ENCODE assay signal across 9 cellular contexts in the genomic region with DNA sequence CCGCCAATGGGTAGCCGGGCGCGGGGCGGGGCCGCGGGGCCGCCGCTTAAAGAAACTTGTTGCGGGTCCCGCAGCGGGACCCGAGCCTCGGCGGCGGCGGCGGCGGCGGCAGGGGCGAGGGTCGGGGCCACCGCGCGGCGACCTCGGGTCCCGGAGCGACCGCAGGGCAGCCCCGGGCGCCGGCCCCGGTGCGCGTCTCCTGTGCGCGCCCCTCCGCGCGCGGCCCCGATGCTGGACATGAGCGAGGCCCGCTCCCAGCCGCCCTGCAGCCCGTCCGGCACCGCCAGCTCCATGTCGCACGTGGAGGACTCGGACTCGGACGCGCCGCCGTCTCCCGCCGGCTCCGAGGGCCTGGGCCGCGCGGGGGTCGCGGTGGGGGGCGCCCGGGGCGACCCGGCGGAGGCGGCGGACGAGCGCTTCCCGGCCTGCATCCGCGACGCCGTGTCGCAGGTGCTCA. TPM values are rescaled to one million over a fixed set of nuclear protein-coding genes. Genes with fewer than 3 reads are reported as not detected.
DNase-seq lines count a peak whose midpoint lies in the region; ATAC-seq and TF ChIP-seq lines count a peak whose summit lies in the region.
"Had no signal": no experiment of that assay in that cellular context is flagged by ENCODE, and none has a peak within 500 bp of the region (broad histone marks: within the 10 kb centered on the region; RNA-seq: fewer than 3 reads in every experiment).

A gene (plus strand): TSS at position 76 of the 457 bp plus-strand sequence. CDS start 153 bp downstream, at position 229.

- no peaks in the 10 kb centered on the region for H3K27me3 ChIP-seq in CD4-positive, alpha-beta memory T cell (ENCODE audit: insufficient read depth, low read length)
- H3K27me3 ChIP-seq in PC-3 (ENCODE audit: low read length) (peaks cover 8% of the 10 kb centered on the region), esophagus muscularis mucosa (peaks cover 0 to 95% (median 24%) of the 10 kb centered on the region in 4 donors), ovary (peaks cover 16% of the 10 kb centered on the region)

- ATAC-seq in PC-3 (peak; percentile 20), HG03342 (IDR thresholded peaks at IDR 0.05; ENCODE audit: unreplicated experiment) (no peak)

- BruUV-seq in PC-3 (replicated peaks; lab: Mats Ljungman, UMichigan) = no TSS peak

- no peaks in the 10 kb centered on the region for H3K36me3 Mint-ChIP-seq in CD4-positive, alpha-beta memory T cell

- no peaks in the 10 kb centered on the region for H3F3A ChIP-seq in PC-3 (ENCODE audit: low read length, unreplicated experiment)

- no peaks in the 10 kb centered on the region for H3K79me2 ChIP-seq in PC-3 (ENCODE audit: low read length)

- H3K9me2 ChIP-seq in PC-3 (replicated peaks; ENCODE audit: low read length) = no peaks in the 10 kb centered on the region

- no peak for TF ChIP-seq CTCF in PC-3 (conservative IDR thresholded peaks at IDR 0.05; ENCODE audit: low read depth, low read length)
- no peak for TF ChIP-seq CTCF in esophagus muscularis mucosa (IDR thresholded peaks at IDR 0.05)
- TF ChIP-seq CTCF in ovary (IDR thresholded peaks at IDR 0.05) = no peak

- no peak within 1 kb of the TSS for H3K9ac ChIP-seq in PC-3 (ENCODE audit: low read length)

- CTCF ChIA-PET in CD4-positive, alpha-beta memory T cell (lab: Charles Lee; ENCODE audit: partially characterized antibody) = interaction anchor here (0.7 to 2.5 kb wide), 5 partner anchors 14 to 75 kb away, joined by 3 to 9 read pairs (median 4); no protein-coding TSS in a partner anchor
- CTCF ChIA-PET in PC-3 (lab: Charles Lee) = no interaction called here

- peak within 1 kb of the TSS in 1 of 2 donors; percentile 32 for H3K4me3 ChIP-seq in CD4-positive, alpha-beta memory T cell (ENCODE audit: low read length in 2 of 2)
- H3K4me3 ChIP-seq in PC-3 (ENCODE audit: low read length) = peak within 1 kb of the TSS; percentile 48; the same call in 1 of the 2 replicates
- H3K4me3 ChIP-seq in esophagus muscularis mucosa = peak within 1 kb of the TSS; percentile 58 to 67 (median 59)
- peak within 1 kb of the TSS; percentile 36 for H3K4me3 ChIP-seq in ovary

- H3K27me3 Mint-ChIP-seq in CD4-positive, alpha-beta memory T cell = peaks cover 0 to 4% of the 10 kb centered on the region in 2 donors

- H3K4me2 ChIP-seq in PC-3 (ENCODE audit: low read length) = peak within 1 kb of the TSS; percentile 69

- H3K4me1 Mint-ChIP-seq in CD4-positive, alpha-beta memory T cell = peaks cover 6 to 11% (median 8%) of the 10 kb centered on the region in 4 donors

- peak in 1 of 5 donors; percentile 34 for DNase-seq in CD4-positive, alpha-beta memory T cell
- DNase-seq in PC-3 (no peak), esophagus muscularis mucosa (ENCODE audit: extremely low spot score) (no peak), ovary (no peak), GM03348 (ENCODE audit: low spot score) (no peak), NAMALWA (ENCODE audit: low spot score) (no peak), OCI-M1 (lab: John Stamatoyannopoulos, UW) (no peak)
- DNase-seq: NCI-H187 had no signal

- H3K27ac ChIP-seq in CD4-positive, alpha-beta memory T cell (ENCODE audit: low read depth, low read length) = no peak within 1 kb of the TSS
- H3K27ac ChIP-seq in PC-3 (ENCODE audit: low read length) (no peak within 1 kb of the TSS), esophagus muscularis mucosa (replicated peaks in 1 of 4) (peak within 1 kb of the TSS in 2 of 4 donors; percentile 19 to 39), ovary (no peak within 1 kb of the TSS)

- intact Hi-C loops in CD4-positive, alpha-beta memory T cell (cut with micrococcal nuclease) = loop anchor here (1.0 kb wide), 2 partner anchors 10 to 16 kb away; no protein-coding TSS in a partner anchor
- intact Hi-C loops in PC-3 (cut with micrococcal nuclease) (no loop called here), esophagus muscularis mucosa (cut with DNase I) (no loop called here), ovary (cut with DNase I) (no loop called here)

- TF ChIP-seq EP300 in esophagus muscularis mucosa (IDR thresholded peaks at IDR 0.05) (no peak), ovary (IDR thresholded peaks at IDR 0.05) (no peak)

- H3K9me3 ChIP-seq in CD4-positive, alpha-beta memory T cell (ENCODE audit: control insufficient read depth in 1 of 2, low read length in 2 of 2) = no peaks in the 10 kb centered on the region
- H3K9me3 ChIP-seq in PC-3 (ENCODE audit: low read length) (no peaks in the 10 kb centered on the region), esophagus muscularis mucosa (no peaks in the 10 kb centered on the region), ovary (no peaks in the 10 kb centered on the region)

- peak within 1 kb of the TSS; percentile 50 to 98 (median 81) for H3K27ac Mint-ChIP-seq in CD4-positive, alpha-beta memory T cell

- POLR2A ChIA-PET in CD4-positive, alpha-beta memory T cell (lab: Charles Lee; ENCODE audit: partially characterized antibody) = interaction anchor here (0.7 to 6.6 kb wide), 8 partner anchors 11 to 240 kb away, joined by 3 to 120 read pairs (median 5); a partner anchor contains a TSS
- POLR2A ChIA-PET in PC-3 (lab: Charles Lee; ENCODE audit: unreplicated experiment) = interaction anchor here (0.5 to 0.6 kb wide), 2 partner anchors 119 to 300 kb away, joined by 3 to 9 read pairs; no protein-coding TSS in a partner anchor

- H3K4me3 Mint-ChIP-seq in CD4-positive, alpha-beta memory T cell = peak within 1 kb of the TSS; percentile 69 to 93 (median 83)

- peak within 1 kb of the TSS; percentile 26; the same call in 1 of the 2 replicates for H2AFZ ChIP-seq in PC-3 (ENCODE audit: low read length)

- TF ChIP-seq POLR2A in esophagus muscularis mucosa (IDR thresholded peaks at IDR 0.05; ENCODE audit: low read depth) = no peak
- no peak for TF ChIP-seq POLR2A in ovary (IDR thresholded peaks at IDR 0.05)

- peaks cover 12% of the 10 kb centered on the region for H3K4me1 ChIP-seq in CD4-positive, alpha-beta memory T cell (ENCODE audit: insufficient read depth, low read length)
- H3K4me1 ChIP-seq in PC-3 (ENCODE audit: insufficient read depth, low read length) (no peaks in the 10 kb centered on the region), esophagus muscularis mucosa (peaks cover 9 to 42% (median 37%) of the 10 kb centered on the region in 4 donors), ovary (ENCODE audit: insufficient read depth) (peaks cover 15% of the 10 kb centered on the region)

- H4K20me1 ChIP-seq in PC-3 (ENCODE audit: low read length) = no peaks in the 10 kb centered on the region

- no CpG with 5 or more reads among the region's 80 CpGs for WGBS in esophagus muscularis mucosa
- WGBS in ovary, 3 donors = 0 to 1% (median 1%) methylated on average over 31 to 80 of the region's 80 CpGs

- H3K9me3 Mint-ChIP-seq in CD4-positive, alpha-beta memory T cell = peaks cover 0 to 4% (median 0%) of the 10 kb centered on the region in 8 donors

- no peaks in the 10 kb centered on the region for H3K36me3 ChIP-seq in CD4-positive, alpha-beta memory T cell (ENCODE audit: insufficient read depth, low read length)
- H3K36me3 ChIP-seq in PC-3 (ENCODE audit: low read depth, low read length) = no peaks in the 10 kb centered on the region
- H3K36me3 ChIP-seq in esophagus muscularis mucosa = no peaks in the 10 kb centered on the region
- no peaks in the 10 kb centered on the region for H3K36me3 ChIP-seq in ovary

RNA-seq across cellular contexts. Expression of the gene that starts here (rescaled TPM):
- total RNA-seq in CD4-positive, alpha-beta memory T cell = 1 to 10 TPM; 3.1 to 3.4 TPM
- 1 to 10 TPM in 1 of 2 donors, under 1 TPM in 1; 0.47 to 1.6 TPM for polyA plus RNA-seq in CD4-positive, alpha-beta memory T cell
- total RNA-seq in PC-3 (2014; rRNA removed) (0.47 and 0.92 TPM in 2 replicates), esophagus muscularis mucosa (1 to 10 TPM; 4.1 to 4.6 (median 4.3) TPM), ovary (under 1 TPM; 0.08 to 0.48 (median 0.32) TPM)
- polyA plus RNA-seq in ovary = under 1 TPM; 0.25 to 0.52 TPM

Comparison
In these comparisons a context has a peak if more than half of its experiments do, and no peak if none do; other contexts are left out.
1. Peak in ATAC-seq, H3K4me3 ChIP-seq and H3K4me2 ChIP-seq in PC-3; RNA of the gene not detected or under 1 TPM.